Comparison of ENCODE assay signal across 1 cellular context in the genomic region with DNA sequence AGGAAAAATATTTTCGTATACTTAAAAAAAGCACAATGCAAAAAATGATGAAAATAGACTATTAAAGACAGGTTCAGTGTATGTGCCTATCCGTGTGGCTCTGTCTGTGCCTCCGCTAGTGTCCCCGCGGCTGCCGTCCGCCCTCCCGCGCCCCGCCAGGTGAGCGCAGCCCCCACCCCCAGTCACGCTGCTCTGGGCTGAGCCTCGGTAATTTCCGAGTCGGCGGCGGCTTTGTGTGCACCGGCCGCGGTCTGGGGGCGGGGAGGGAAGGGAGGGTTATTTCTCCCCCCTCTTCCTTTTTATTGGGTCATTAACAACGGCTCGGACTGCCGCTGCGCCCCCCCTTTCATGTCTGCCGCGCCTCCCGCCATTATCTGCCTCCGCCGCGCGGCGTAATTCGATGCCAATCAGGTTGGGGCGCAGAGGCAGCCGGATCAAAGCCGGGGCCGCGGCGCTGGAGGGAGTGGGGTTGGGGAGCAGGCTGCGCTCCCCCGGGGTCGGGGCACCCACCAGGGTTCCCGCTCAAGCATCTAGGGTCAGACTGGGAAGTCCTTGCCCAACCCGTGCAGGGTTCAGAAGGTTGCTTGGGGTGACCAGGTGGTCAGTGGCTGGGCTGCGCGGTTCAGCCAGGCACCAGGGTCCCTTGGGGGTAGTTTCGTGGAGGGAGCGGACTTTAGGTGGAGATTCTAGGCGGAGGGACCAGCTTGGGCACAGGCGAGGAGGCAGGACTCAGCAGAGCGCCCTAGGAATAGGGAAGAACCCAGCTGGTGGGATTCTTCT.
TF ChIP-seq lines count a peak whose summit lies in the region.

No MANE protein-coding gene starts in this region.

TF ChIP-seq in HepG2, 621 proteins besides CTCF, POLR2A, EP300 and RAD21 (continued from another document and continues in another):
- TF ChIP-seq, protein P1, sequence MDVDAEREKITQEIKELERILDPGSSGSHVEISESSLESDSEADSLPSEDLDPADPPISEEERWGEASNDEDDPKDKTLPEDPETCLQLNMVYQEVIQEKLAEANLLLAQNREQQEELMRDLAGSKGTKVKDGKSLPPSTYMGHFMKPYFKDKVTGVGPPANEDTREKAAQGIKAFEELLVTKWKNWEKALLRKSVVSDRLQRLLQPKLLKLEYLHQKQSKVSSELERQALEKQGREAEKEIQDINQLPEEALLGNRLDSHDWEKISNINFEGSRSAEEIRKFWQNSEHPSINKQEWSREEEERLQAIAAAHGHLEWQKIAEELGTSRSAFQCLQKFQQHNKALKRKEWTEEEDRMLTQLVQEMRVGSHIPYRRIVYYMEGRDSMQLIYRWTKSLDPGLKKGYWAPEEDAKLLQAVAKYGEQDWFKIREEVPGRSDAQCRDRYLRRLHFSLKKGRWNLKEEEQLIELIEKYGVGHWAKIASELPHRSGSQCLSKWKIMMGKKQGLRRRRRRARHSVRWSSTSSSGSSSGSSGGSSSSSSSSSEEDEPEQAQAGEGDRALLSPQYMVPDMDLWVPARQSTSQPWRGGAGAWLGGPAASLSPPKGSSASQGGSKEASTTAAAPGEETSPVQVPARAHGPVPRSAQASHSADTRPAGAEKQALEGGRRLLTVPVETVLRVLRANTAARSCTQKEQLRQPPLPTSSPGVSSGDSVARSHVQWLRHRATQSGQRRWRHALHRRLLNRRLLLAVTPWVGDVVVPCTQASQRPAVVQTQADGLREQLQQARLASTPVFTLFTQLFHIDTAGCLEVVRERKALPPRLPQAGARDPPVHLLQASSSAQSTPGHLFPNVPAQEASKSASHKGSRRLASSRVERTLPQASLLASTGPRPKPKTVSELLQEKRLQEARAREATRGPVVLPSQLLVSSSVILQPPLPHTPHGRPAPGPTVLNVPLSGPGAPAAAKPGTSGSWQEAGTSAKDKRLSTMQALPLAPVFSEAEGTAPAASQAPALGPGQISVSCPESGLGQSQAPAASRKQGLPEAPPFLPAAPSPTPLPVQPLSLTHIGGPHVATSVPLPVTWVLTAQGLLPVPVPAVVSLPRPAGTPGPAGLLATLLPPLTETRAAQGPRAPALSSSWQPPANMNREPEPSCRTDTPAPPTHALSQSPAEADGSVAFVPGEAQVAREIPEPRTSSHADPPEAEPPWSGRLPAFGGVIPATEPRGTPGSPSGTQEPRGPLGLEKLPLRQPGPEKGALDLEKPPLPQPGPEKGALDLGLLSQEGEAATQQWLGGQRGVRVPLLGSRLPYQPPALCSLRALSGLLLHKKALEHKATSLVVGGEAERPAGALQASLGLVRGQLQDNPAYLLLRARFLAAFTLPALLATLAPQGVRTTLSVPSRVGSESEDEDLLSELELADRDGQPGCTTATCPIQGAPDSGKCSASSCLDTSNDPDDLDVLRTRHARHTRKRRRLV (CRISPR knock-in tag; IDR thresholded peaks at IDR 0.05), result no peak
- TF ChIP-seq, protein P2, sequence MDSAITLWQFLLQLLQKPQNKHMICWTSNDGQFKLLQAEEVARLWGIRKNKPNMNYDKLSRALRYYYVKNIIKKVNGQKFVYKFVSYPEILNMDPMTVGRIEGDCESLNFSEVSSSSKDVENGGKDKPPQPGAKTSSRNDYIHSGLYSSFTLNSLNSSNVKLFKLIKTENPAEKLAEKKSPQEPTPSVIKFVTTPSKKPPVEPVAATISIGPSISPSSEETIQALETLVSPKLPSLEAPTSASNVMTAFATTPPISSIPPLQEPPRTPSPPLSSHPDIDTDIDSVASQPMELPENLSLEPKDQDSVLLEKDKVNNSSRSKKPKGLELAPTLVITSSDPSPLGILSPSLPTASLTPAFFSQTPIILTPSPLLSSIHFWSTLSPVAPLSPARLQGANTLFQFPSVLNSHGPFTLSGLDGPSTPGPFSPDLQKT (CRISPR knock-in tag; IDR thresholded peaks at IDR 0.05; ENCODE audit: borderline replicate concordance), result no peak
- TF ChIP-seq HNRNPH1 (optimal IDR thresholded peaks at IDR 0.05; ENCODE audit: low read depth, low read length) (no peak), ZNF24 (IDR thresholded peaks at IDR 0.05) (no peak), REXO4 (CRISPR knock-in tag; IDR thresholded peaks at IDR 0.05; ENCODE audit: borderline replicate concordance) (no peak), TBX3 (IDR thresholded peaks at IDR 0.05; ENCODE audit: borderline replicate concordance) (no peak), ZNF331 (CRISPR knock-in tag; IDR thresholded peaks at IDR 0.05) (no peak), ZNF124 (CRISPR knock-in tag; IDR thresholded peaks at IDR 0.05) (no peak), ZNF329 (CRISPR knock-in tag; IDR thresholded peaks at IDR 0.05; ENCODE audit: low read depth) (no peak), PTBP1 (IDR thresholded peaks at IDR 0.05; ENCODE audit: low read depth, low read length, poor library complexity, severe bottlenecking) (peak; percentile 52), HNRNPL (IDR thresholded peaks at IDR 0.05; ENCODE audit: low read depth, low read length) (0 out of 2 replicates have a peak, but pooled peaks have one; percentile 22), KDM5B (CRISPR knock-in tag; IDR thresholded peaks at IDR 0.05; ENCODE audit: borderline replicate concordance) (peak; percentile 45; the same call in 1 of the 2 replicates), GABPB1 (CRISPR knock-in tag; IDR thresholded peaks at IDR 0.05) (peak; percentile 45; the same call in 1 of the 2 replicates), ZNF10 (CRISPR knock-in tag; IDR thresholded peaks at IDR 0.05; ENCODE audit: borderline replicate concordance, low read depth) (no peak), ZNF441 (CRISPR knock-in tag; IDR thresholded peaks at IDR 0.05; ENCODE audit: borderline replicate concordance) (0 out of 2 replicates have a peak, but pooled peaks have one; percentile 16), SRSF9 (IDR thresholded peaks at IDR 0.05; ENCODE audit: borderline replicate concordance, insufficient read depth, low read depth, low read length, poor library complexity, severe bottlenecking) (no peak), FIP1L1 (IDR thresholded peaks at IDR 0.05; ENCODE audit: borderline replicate concordance, insufficient read depth, low read depth, low read length) (no peak), SOX13 (IDR thresholded peaks at IDR 0.05) (no peak), SOX13 (CRISPR knock-in tag; conservative IDR thresholded peaks at IDR 0.05 in 1 of 2, IDR thresholded peaks at IDR 0.05 in 1 of 2) (0 out of 4 replicates have a peak, but pooled peaks of 1 of the 2 experiments have one; percentile 11), ZNF746 (CRISPR knock-in tag; IDR thresholded peaks at IDR 0.05) (0 out of 2 replicates have a peak, but pooled peaks have one; percentile 72), ZNF570 (CRISPR knock-in tag; IDR thresholded peaks at IDR 0.05; ENCODE audit: borderline replicate concordance) (no peak), LCORL (IDR thresholded peaks at IDR 0.05) (no peak), LCORL (CRISPR knock-in tag; IDR thresholded peaks at IDR 0.05) (0 out of 2 replicates have a peak, but pooled peaks have one; percentile 24), HOXA3 (CRISPR knock-in tag; IDR thresholded peaks at IDR 0.05) (peak; percentile 65), ZNF7 (CRISPR knock-in tag; IDR thresholded peaks at IDR 0.05) (no peak), ZNF772 (CRISPR knock-in tag; IDR thresholded peaks at IDR 0.05) (no peak), RXRB (CRISPR knock-in tag; IDR thresholded peaks at IDR 0.05; ENCODE audit: borderline replicate concordance) (0 out of 2 replicates have a peak, but pooled peaks have one; percentile 37), REPIN1 (CRISPR knock-in tag; IDR thresholded peaks at IDR 0.05; ENCODE audit: borderline replicate concordance, low read depth) (no peak), MAZ (IDR thresholded peaks at IDR 0.05; ENCODE audit: borderline replicate concordance, low read depth, low read length) (no peak), MAZ (CRISPR knock-in tag; IDR thresholded peaks at IDR 0.05; ENCODE audit: low read depth) (peak; percentile 41; the same call in 1 of the 2 replicates), HCFC1 (IDR thresholded peaks at IDR 0.05; ENCODE audit: low read depth, low read length) (no peak)
- TF ChIP-seq, protein P3, sequence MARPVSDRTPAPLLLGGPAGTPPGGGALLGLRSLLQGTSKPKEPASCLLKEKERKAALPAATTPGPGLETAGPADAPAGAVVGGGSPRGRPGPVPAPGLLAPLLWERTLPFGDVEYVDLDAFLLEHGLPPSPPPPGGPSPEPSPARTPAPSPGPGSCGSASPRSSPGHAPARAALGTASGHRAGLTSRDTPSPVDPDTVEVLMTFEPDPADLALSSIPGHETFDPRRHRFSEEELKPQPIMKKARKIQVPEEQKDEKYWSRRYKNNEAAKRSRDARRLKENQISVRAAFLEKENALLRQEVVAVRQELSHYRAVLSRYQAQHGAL (CRISPR knock-in tag; IDR thresholded peaks at IDR 0.05; ENCODE audit: not compliant biosample characterization), result no peak
- TF ChIP-seq, protein P4, sequence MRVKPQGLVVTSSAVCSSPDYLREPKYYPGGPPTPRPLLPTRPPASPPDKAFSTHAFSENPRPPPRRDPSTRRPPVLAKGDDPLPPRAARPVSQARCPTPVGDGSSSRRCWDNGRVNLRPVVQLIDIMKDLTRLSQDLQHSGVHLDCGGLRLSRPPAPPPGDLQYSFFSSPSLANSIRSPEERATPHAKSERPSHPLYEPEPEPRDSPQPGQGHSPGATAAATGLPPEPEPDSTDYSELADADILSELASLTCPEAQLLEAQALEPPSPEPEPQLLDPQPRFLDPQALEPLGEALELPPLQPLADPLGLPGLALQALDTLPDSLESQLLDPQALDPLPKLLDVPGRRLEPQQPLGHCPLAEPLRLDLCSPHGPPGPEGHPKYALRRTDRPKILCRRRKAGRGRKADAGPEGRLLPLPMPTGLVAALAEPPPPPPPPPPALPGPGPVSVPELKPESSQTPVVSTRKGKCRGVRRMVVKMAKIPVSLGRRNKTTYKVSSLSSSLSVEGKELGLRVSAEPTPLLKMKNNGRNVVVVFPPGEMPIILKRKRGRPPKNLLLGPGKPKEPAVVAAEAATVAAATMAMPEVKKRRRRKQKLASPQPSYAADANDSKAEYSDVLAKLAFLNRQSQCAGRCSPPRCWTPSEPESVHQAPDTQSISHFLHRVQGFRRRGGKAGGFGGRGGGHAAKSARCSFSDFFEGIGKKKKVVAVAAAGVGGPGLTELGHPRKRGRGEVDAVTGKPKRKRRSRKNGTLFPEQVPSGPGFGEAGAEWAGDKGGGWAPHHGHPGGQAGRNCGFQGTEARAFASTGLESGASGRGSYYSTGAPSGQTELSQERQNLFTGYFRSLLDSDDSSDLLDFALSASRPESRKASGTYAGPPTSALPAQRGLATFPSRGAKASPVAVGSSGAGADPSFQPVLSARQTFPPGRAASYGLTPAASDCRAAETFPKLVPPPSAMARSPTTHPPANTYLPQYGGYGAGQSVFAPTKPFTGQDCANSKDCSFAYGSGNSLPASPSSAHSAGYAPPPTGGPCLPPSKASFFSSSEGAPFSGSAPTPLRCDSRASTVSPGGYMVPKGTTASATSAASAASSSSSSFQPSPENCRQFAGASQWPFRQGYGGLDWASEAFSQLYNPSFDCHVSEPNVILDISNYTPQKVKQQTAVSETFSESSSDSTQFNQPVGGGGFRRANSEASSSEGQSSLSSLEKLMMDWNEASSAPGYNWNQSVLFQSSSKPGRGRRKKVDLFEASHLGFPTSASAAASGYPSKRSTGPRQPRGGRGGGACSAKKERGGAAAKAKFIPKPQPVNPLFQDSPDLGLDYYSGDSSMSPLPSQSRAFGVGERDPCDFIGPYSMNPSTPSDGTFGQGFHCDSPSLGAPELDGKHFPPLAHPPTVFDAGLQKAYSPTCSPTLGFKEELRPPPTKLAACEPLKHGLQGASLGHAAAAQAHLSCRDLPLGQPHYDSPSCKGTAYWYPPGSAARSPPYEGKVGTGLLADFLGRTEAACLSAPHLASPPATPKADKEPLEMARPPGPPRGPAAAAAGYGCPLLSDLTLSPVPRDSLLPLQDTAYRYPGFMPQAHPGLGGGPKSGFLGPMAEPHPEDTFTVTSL (CRISPR knock-in tag; IDR thresholded peaks at IDR 0.05; ENCODE audit: borderline replicate concordance), result no peak
- TF ChIP-seq, protein P5, sequence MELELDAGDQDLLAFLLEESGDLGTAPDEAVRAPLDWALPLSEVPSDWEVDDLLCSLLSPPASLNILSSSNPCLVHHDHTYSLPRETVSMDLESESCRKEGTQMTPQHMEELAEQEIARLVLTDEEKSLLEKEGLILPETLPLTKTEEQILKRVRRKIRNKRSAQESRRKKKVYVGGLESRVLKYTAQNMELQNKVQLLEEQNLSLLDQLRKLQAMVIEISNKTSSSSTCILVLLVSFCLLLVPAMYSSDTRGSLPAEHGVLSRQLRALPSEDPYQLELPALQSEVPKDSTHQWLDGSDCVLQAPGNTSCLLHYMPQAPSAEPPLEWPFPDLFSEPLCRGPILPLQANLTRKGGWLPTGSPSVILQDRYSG (CRISPR knock-in tag; IDR thresholded peaks at IDR 0.05), result no peak
- TF ChIP-seq, protein P6, sequence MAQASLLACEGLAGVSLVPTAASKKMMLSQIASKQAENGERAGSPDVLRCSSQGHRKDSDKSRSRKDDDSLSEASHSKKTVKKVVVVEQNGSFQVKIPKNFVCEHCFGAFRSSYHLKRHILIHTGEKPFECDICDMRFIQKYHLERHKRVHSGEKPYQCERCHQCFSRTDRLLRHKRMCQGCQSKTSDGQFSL (CRISPR knock-in tag; IDR thresholded peaks at IDR 0.05), result peak; percentile 74
- TF ChIP-seq, protein P7, sequence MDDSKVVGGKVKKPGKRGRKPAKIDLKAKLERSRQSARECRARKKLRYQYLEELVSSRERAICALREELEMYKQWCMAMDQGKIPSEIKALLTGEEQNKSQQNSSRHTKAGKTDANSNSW (CRISPR knock-in tag; IDR thresholded peaks at IDR 0.05; ENCODE audit: borderline replicate concordance), result no peak
- TF ChIP-seq, protein P8, sequence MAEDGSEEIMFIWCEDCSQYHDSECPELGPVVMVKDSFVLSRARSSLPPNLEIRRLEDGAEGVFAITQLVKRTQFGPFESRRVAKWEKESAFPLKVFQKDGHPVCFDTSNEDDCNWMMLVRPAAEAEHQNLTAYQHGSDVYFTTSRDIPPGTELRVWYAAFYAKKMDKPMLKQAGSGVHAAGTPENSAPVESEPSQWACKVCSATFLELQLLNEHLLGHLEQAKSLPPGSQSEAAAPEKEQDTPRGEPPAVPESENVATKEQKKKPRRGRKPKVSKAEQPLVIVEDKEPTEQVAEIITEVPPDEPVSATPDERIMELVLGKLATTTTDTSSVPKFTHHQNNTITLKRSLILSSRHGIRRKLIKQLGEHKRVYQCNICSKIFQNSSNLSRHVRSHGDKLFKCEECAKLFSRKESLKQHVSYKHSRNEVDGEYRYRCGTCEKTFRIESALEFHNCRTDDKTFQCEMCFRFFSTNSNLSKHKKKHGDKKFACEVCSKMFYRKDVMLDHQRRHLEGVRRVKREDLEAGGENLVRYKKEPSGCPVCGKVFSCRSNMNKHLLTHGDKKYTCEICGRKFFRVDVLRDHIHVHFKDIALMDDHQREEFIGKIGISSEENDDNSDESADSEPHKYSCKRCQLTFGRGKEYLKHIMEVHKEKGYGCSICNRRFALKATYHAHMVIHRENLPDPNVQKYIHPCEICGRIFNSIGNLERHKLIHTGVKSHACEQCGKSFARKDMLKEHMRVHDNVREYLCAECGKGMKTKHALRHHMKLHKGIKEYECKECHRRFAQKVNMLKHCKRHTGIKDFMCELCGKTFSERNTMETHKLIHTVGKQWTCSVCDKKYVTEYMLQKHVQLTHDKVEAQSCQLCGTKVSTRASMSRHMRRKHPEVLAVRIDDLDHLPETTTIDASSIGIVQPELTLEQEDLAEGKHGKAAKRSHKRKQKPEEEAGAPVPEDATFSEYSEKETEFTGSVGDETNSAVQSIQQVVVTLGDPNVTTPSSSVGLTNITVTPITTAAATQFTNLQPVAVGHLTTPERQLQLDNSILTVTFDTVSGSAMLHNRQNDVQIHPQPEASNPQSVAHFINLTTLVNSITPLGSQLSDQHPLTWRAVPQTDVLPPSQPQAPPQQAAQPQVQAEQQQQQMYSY (CRISPR knock-in tag; IDR thresholded peaks at IDR 0.05), result no peak
- TF ChIP-seq, protein P9, sequence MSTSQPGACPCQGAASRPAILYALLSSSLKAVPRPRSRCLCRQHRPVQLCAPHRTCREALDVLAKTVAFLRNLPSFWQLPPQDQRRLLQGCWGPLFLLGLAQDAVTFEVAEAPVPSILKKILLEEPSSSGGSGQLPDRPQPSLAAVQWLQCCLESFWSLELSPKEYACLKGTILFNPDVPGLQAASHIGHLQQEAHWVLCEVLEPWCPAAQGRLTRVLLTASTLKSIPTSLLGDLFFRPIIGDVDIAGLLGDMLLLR (CRISPR knock-in tag; IDR thresholded peaks at IDR 0.05), result peak; percentile 63; the same call in 1 of the 2 replicates
